1 cellular context compared by ENCODE assay signal in the genomic region with DNA sequence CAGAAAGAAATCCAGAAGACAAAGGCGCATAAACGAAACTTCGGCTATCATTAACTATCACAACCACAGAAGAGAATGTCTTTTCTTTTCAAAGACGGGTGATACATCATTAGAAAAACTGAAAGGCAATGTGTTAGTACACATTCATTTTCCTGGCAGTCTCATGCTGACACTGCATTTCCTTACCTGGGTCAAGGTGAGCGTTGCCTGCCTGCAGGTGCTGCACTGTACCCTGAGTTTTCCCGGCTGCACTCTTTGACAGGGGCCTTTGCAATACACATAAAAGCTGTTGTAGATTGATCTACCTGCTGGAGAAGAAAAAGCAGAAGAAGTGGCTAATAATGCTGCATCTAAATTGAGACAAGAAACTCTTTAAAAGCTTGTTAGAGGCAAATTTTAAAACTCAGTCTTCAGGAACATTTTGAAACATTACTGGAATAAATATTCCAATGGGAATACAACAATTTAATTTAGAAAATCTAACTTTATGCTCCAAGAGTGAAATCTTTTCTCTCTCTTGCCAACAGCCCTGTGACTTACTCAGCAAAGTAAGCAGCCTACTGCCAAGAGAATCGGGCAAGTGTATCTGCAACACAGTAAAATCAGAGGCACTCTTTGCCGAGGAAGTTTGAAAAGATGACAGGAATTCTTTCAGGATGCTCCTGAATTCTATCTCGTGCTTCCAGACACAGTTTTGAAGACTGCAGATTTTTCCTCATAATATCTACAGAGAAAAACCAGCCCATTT.
TF ChIP-seq lines count a peak whose summit lies in the region.

No MANE protein-coding gene starts in this region.

TF ChIP-seq in WTC11, 78 proteins besides CTCF, POLR2A, EP300 and RAD21 (continued from another document):
- TF ChIP-seq, protein P1, sequence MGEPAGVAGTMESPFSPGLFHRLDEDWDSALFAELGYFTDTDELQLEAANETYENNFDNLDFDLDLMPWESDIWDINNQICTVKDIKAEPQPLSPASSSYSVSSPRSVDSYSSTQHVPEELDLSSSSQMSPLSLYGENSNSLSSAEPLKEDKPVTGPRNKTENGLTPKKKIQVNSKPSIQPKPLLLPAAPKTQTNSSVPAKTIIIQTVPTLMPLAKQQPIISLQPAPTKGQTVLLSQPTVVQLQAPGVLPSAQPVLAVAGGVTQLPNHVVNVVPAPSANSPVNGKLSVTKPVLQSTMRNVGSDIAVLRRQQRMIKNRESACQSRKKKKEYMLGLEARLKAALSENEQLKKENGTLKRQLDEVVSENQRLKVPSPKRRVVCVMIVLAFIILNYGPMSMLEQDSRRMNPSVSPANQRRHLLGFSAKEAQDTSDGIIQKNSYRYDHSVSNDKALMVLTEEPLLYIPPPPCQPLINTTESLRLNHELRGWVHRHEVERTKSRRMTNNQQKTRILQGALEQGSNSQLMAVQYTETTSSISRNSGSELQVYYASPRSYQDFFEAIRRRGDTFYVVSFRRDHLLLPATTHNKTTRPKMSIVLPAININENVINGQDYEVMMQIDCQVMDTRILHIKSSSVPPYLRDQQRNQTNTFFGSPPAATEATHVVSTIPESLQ (CRISPR knock-in tag; IDR thresholded peaks at IDR 0.05) = no peak
- TF ChIP-seq ZNF423 (CRISPR knock-in tag; IDR thresholded peaks at IDR 0.05) (no peak), ZNF671 (CRISPR knock-in tag; IDR thresholded peaks at IDR 0.05) (no peak), TP53 (CRISPR knock-in tag; IDR thresholded peaks at IDR 0.05) (no peak), ZNF138 (CRISPR knock-in tag; conservative IDR thresholded peaks at IDR 0.05) (no peak), CREM (CRISPR knock-in tag; IDR thresholded peaks at IDR 0.05) (no peak)
- TF ChIP-seq, protein P2, sequence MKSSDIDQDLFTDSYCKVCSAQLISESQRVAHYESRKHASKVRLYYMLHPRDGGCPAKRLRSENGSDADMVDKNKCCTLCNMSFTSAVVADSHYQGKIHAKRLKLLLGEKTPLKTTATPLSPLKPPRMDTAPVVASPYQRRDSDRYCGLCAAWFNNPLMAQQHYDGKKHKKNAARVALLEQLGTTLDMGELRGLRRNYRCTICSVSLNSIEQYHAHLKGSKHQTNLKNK (CRISPR knock-in tag; IDR thresholded peaks at IDR 0.05) = no peak
- TF ChIP-seq, protein P3, sequence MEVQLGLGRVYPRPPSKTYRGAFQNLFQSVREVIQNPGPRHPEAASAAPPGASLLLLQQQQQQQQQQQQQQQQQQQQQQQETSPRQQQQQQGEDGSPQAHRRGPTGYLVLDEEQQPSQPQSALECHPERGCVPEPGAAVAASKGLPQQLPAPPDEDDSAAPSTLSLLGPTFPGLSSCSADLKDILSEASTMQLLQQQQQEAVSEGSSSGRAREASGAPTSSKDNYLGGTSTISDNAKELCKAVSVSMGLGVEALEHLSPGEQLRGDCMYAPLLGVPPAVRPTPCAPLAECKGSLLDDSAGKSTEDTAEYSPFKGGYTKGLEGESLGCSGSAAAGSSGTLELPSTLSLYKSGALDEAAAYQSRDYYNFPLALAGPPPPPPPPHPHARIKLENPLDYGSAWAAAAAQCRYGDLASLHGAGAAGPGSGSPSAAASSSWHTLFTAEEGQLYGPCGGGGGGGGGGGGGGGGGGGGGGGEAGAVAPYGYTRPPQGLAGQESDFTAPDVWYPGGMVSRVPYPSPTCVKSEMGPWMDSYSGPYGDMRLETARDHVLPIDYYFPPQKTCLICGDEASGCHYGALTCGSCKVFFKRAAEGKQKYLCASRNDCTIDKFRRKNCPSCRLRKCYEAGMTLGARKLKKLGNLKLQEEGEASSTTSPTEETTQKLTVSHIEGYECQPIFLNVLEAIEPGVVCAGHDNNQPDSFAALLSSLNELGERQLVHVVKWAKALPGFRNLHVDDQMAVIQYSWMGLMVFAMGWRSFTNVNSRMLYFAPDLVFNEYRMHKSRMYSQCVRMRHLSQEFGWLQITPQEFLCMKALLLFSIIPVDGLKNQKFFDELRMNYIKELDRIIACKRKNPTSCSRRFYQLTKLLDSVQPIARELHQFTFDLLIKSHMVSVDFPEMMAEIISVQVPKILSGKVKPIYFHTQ (CRISPR knock-in tag; IDR thresholded peaks at IDR 0.05) = no peak
TF ChIP-seq in WTC11: peak in this region for 0.
